1 cellular context compared by ENCODE assay signal in the genomic region with DNA sequence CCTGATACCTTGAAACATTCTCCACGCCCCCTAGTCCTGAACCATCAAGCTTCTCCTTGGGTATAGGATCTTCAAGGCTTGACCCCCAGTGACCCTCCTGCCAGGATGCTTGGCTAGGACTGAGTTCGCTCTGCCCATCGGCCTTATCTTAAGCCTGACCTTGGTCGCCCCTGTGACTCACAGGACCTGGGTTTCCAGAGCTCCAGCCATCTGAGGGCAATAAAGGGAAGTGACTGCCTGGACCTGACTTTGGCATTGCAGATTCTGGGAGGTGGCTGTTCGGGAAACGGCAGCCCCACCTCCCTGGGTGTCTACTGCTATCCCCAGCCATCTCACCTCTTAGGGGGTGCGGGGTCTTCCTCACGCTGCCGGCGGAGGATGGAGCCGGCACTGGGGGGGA.
TF ChIP-seq lines count a peak whose summit lies in the region.

No MANE protein-coding gene starts in this region.

TF ChIP-seq in HCT116, 20 proteins besides CTCF, POLR2A, EP300 and RAD21 (continued from another document):
- TF ChIP-seq, protein P1, sequence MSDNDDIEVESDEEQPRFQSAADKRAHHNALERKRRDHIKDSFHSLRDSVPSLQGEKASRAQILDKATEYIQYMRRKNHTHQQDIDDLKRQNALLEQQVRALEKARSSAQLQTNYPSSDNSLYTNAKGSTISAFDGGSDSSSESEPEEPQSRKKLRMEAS (IDR thresholded peaks at IDR 0.05) = no peak
- no peak for TF ChIP-seq SRF (IDR thresholded peaks at IDR 0.05; ENCODE audit: low read depth)
- no peak for TF ChIP-seq CBX3 (IDR thresholded peaks at IDR 0.05; ENCODE audit: low read depth)
- TF ChIP-seq YY1 (IDR thresholded peaks at IDR 0.05; ENCODE audit: extremely low read depth, insufficient replicate concordance, low read depth, low read length) = no peak
- TF ChIP-seq, protein P2, sequence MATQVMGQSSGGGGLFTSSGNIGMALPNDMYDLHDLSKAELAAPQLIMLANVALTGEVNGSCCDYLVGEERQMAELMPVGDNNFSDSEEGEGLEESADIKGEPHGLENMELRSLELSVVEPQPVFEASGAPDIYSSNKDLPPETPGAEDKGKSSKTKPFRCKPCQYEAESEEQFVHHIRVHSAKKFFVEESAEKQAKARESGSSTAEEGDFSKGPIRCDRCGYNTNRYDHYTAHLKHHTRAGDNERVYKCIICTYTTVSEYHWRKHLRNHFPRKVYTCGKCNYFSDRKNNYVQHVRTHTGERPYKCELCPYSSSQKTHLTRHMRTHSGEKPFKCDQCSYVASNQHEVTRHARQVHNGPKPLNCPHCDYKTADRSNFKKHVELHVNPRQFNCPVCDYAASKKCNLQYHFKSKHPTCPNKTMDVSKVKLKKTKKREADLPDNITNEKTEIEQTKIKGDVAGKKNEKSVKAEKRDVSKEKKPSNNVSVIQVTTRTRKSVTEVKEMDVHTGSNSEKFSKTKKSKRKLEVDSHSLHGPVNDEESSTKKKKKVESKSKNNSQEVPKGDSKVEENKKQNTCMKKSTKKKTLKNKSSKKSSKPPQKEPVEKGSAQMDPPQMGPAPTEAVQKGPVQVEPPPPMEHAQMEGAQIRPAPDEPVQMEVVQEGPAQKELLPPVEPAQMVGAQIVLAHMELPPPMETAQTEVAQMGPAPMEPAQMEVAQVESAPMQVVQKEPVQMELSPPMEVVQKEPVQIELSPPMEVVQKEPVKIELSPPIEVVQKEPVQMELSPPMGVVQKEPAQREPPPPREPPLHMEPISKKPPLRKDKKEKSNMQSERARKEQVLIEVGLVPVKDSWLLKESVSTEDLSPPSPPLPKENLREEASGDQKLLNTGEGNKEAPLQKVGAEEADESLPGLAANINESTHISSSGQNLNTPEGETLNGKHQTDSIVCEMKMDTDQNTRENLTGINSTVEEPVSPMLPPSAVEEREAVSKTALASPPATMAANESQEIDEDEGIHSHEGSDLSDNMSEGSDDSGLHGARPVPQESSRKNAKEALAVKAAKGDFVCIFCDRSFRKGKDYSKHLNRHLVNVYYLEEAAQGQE (IDR thresholded peaks at IDR 0.05; ENCODE audit: low read depth) = no peak
- no peak for TF ChIP-seq FOSL1 (IDR thresholded peaks at IDR 0.05; ENCODE audit: low read depth)
- TF ChIP-seq JUND (IDR thresholded peaks at IDR 0.05) = no peak
- TF ChIP-seq CEBPB (IDR thresholded peaks at IDR 0.05; ENCODE audit: low read depth) = no peak
- no peak for TF ChIP-seq TCF7L2 (IDR thresholded peaks at IDR 0.05; ENCODE audit: borderline replicate concordance, extremely low read depth, insufficient read depth, insufficient read length)
- no peak for TF ChIP-seq ZNF274 (IDR thresholded peaks at IDR 0.05; ENCODE audit: low read depth, low read length)
- no peak for TF ChIP-seq EZH2phosphoT487 (IDR thresholded peaks at IDR 0.05; ENCODE audit: borderline replicate concordance)
- TF ChIP-seq ELF1 (IDR thresholded peaks at IDR 0.05; ENCODE audit: borderline replicate concordance, low read depth) = no peak
TF ChIP-seq in HCT116: peak in this region for 0.
